ENCODE assay signal across 8 cellular contexts in the genomic region with DNA sequence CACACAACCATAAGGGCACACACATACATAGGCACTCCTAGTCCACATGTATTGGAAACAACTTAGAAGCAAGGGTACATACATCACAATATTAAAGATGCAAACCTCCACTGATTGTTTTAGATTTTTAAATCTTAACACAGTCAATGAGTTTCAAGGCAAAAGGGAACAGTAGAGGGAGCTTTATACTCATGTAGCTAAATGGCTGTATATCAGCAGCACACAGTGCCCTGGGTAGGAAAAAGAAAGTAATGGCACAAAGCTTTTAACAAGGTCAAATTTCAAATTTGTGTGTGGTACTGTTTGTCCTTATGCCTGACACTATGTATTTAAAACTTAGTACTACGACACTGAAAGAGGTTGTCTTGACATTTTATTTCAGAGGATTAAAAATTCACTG.
DNase-seq lines count a peak whose midpoint lies in the region; ATAC-seq and TF ChIP-seq lines count a peak whose summit lies in the region.

No MANE protein-coding gene starts in this region.

- H3K23ac ChIP-seq in H9 (ENCODE audit: insufficient read length, low read depth, low read length) = no peak overlapping the region

- H4K20me1 ChIP-seq in H9 (ENCODE audit: control insufficient read depth, insufficient read depth, insufficient read length) = no peaks in the 10 kb centered on the region

- no peaks in the 10 kb centered on the region for H3K79me1 ChIP-seq in H9 (ENCODE audit: insufficient read depth, low read depth, low read length, poor library complexity, severe bottlenecking)

- peaks cover 4 to 34% (median 24%) of the 10 kb centered on the region in 3 experiments; a peak in 6 of 7 replicates for H3K36me3 Mint-ChIP-seq in H9 (ENCODE audit: insufficient read depth in 1 of 3, low read depth in 3 of 3)
- peaks cover 34% of the 10 kb centered on the region for H3K36me3 Mint-ChIP-seq in natural killer cell

- H3K4me1 Mint-ChIP-seq in H9 = peaks cover 8 to 13% of the 10 kb centered on the region in 2 experiments; a peak in 3 of 4 replicates
- H3K4me1 Mint-ChIP-seq in natural killer cell = peaks cover 4 to 5% of the 10 kb centered on the region in 2 donors

- H3K9ac ChIP-seq in H9 (ENCODE audit: extremely low read depth, insufficient read length, low read length) = no peak overlapping the region

- H2AK5ac ChIP-seq in H9 (ENCODE audit: insufficient read length, low read length) = no peak overlapping the region

- H3K4me1 ChIP-seq in H9 (ENCODE audit: insufficient read depth, low read length) (no peaks in the 10 kb centered on the region), Panc1 (ENCODE audit: control insufficient read depth, insufficient read depth, low read length) (peaks cover 11% of the 10 kb centered on the region; the same call in 1 of the 2 replicates)

- DNase-seq in BJ (ENCODE audit: low read depth) (peak; percentile 7), H9 (no peak), Panc1 (ENCODE audit: low read depth, low spot score) (no peak), epidermal melanocyte (ENCODE audit: insufficient read length, low spot score) (peak; percentile 44), natural killer cell (no peak)

- H3K23me2 ChIP-seq in H9 (ENCODE audit: insufficient read length, low read depth, low read length, poor library complexity, severe bottlenecking) = no peaks in the 10 kb centered on the region

- H4K91ac ChIP-seq in H9 (ENCODE audit: insufficient read length, low read depth, low read length) = no peak overlapping the region

- no peak overlapping the region for H3K56ac ChIP-seq in H9 (ENCODE audit: insufficient read length, low read depth, low read length)

- ATAC-seq in Panc1 (peak; percentile 72), natural killer cell (peak; percentile 41 to 75 (median 64)), HG03196 (IDR thresholded peaks at IDR 0.05; ENCODE audit: unreplicated experiment) (no peak), HG03439 (IDR thresholded peaks at IDR 0.05; ENCODE audit: unreplicated experiment) (no peak), GM21390 (IDR thresholded peaks at IDR 0.05; ENCODE audit: unreplicated experiment) (no peak)

- H3K4me2 ChIP-seq in H9 (ENCODE audit: insufficient read depth, insufficient read length, low read length) = no peak overlapping the region

- H3K27me3 ChIP-seq in BJ (ENCODE audit: control insufficient read depth, insufficient read depth, low read length) (no peaks in the 10 kb centered on the region), H9 (ENCODE audit: insufficient read depth, low read length) (no peaks in the 10 kb centered on the region), Panc1 (ENCODE audit: control insufficient read depth, insufficient read depth, low read length) (no peaks in the 10 kb centered on the region)

- H3K27me3 Mint-ChIP-seq in H9 (ENCODE audit: low read depth) (no peaks in the 10 kb centered on the region), natural killer cell (ENCODE audit: low read depth in 2 of 2) (no peaks in the 10 kb centered on the region)

- H3T11ph ChIP-seq in H9 (ENCODE audit: low read length) = no peak overlapping the region

- 0 out of 7 replicates have a peak overlapping the region, but pooled peaks of 1 of the 3 experiments have one; percentile 7 for H3K27ac Mint-ChIP-seq in H9
- H3K27ac Mint-ChIP-seq in natural killer cell = no peak overlapping the region

- no peak overlapping the region for H4K8ac ChIP-seq in H9 (replicated peaks; ENCODE audit: insufficient read length, low read depth, low read length)

- H3K14ac ChIP-seq in H9 (ENCODE audit: insufficient read depth, low read length) = no peak overlapping the region

- H3K18ac ChIP-seq in H9 (ENCODE audit: insufficient read length, low read depth, low read length) = no peak overlapping the region

- in situ Hi-C loops in Panc1 (cut with HindIII; ENCODE audit: low pct_unique_long_range_greater_than_20kb, low sequenced_read_pairs) = no loop called here

- no peak overlapping the region for H3K4ac ChIP-seq in H9 (ENCODE audit: low read depth, low read length)

- H3K27ac ChIP-seq in H9 (ENCODE audit: insufficient read length, low read depth, low read length) (no peak overlapping the region), Panc1 (ENCODE audit: low read length) (peak overlapping the region; percentile 63)

- H3K4me3 Mint-ChIP-seq in H9 = no peak overlapping the region
- H3K4me3 Mint-ChIP-seq in natural killer cell = no peak overlapping the region

- BruUV-seq in Panc1 (replicated peaks; lab: Mats Ljungman, UMichigan) = no TSS peak

- H2BK20ac ChIP-seq in H9 (ENCODE audit: low read depth, low read length, poor library complexity, severe bottlenecking) = no peak overlapping the region

- no peaks in the 10 kb centered on the region for H3K9me3 ChIP-seq in H9 (ENCODE audit: control insufficient read depth, low read depth, low read length)
- H3K9me3 ChIP-seq in Panc1 (ENCODE audit: control insufficient read depth, insufficient read depth, low read depth, low read length) = no peaks in the 10 kb centered on the region

- TF ChIP-seq CTCF in BJ (IDR thresholded peaks at IDR 0.05; ENCODE audit: insufficient read depth, low read depth, low read length) (peak; percentile 64), H9 (conservative IDR thresholded peaks at IDR 0.05) (peak; percentile 58), Panc1 (IDR thresholded peaks at IDR 0.05) (peak; percentile 66; the same call in 1 of the 2 replicates), natural killer cell (IDR thresholded peaks at IDR 0.05) (no peak)

- H3K9me3 Mint-ChIP-seq in H9 (no peaks in the 10 kb centered on the region), natural killer cell (no peaks in the 10 kb centered on the region)

- no peak overlapping the region for H4K5ac ChIP-seq in H9 (ENCODE audit: insufficient read length, low read depth, low read length)

- no peak overlapping the region for H2BK5ac ChIP-seq in H9 (ENCODE audit: insufficient read length, low read length)

- no CpG with 5 or more reads among the region's 1 CpG for WGBS in H9 (ENCODE audit: extremely low coverage, insufficient read length, low lambda C conversion rate)

- no peak overlapping the region for H2BK120ac ChIP-seq in H9 (ENCODE audit: low read depth, low read length, poor library complexity, severe bottlenecking)

- H3K36me3 ChIP-seq in BJ (ENCODE audit: control insufficient read depth, insufficient read depth, low read length) (peaks cover 10% of the 10 kb centered on the region), Panc1 (ENCODE audit: control insufficient read depth, insufficient read depth, low read length) (peaks cover 40% of the 10 kb centered on the region)

- H2BK15ac ChIP-seq in H9 (ENCODE audit: low read depth, low read length) = no peak overlapping the region

- CTCF ChIA-PET in BJ (lab: Yijun Ruan, JAX) = interaction anchor here (0.7 to 1.8 kb wide), 11 partner anchors 14 to 693 kb away, joined by 3 to 8 read pairs (median 3); no protein-coding TSS in a partner anchor
- CTCF ChIA-PET in Panc1 (lab: Charles Lee) = no interaction called here

- H3K4me3 ChIP-seq in BJ (ENCODE audit: low read depth, low read length) (no peak overlapping the region), Panc1 (ENCODE audit: low read depth in 2 of 2, low read length in 2 of 2) (no peak overlapping the region)

- no peak overlapping the region for H2AFZ ChIP-seq in H9 (ENCODE audit: low read length)

- intact Hi-C loops in Panc1 (cut with micrococcal nuclease; ENCODE audit: unreplicated experiment) = no loop called here
- intact Hi-C loops in natural killer cell (cut with micrococcal nuclease) = loop anchor here (1.0 kb wide), 1 partner anchor 221 kb away; no protein-coding TSS in a partner anchor

- no peak overlapping the region for H2BK12ac ChIP-seq in H9 (ENCODE audit: insufficient read length, low read depth, low read length)

- POLR2A ChIA-PET in BJ (lab: Charles Lee) = interaction anchor here (0.5 kb wide), 2 partner anchors 97 to 259 kb away, joined by 4 read pairs; no protein-coding TSS in a partner anchor
- POLR2A ChIA-PET in Panc1 (lab: Charles Lee) = no interaction called here

- H3K79me2 ChIP-seq in H9 (ENCODE audit: insufficient read depth, low read length) = no peaks in the 10 kb centered on the region

Comparison
In these comparisons a context has a peak if more than half of its experiments do, and no peak if none do; other contexts are left out.
1. DNase-seq: peak in BJ (single experiment) and epidermal melanocyte (single experiment); none in H9 (single experiment), Panc1 (single experiment) and natural killer cell (single experiment).
2. ATAC-seq: peak in Panc1 (single experiment) and natural killer cell (3 of 3); none in HG03196 (single experiment), HG03439 (single experiment) and GM21390 (single experiment).